8 cellular contexts compared by ENCODE assay signal in genomic region chr2:11784747-11785610, GRCh38. TPM values are rescaled to one million over a fixed set of nuclear protein-coding genes. Genes with fewer than 3 reads are reported as not detected.
DNase-seq lines count a peak whose midpoint lies in the region; ATAC-seq and TF ChIP-seq lines count a peak whose summit lies in the region.

No MANE protein-coding gene starts in this region.

- H3K4me3 ChIP-seq in testis = peak overlapping the region; percentile 31 to 54

- H3K9me3 ChIP-seq in testis = no peaks in the 10 kb centered on the region

- no peak overlapping the region for H3K27ac ChIP-seq in testis

- intact Hi-C loops in testis (cut with DNase I; ENCODE audit: low total_unique reads) = no loop called here

- H3K27me3 Mint-ChIP-seq in natural killer cell treated with Interleukin-12 subunit alpha and Interleukin-12 subunit beta and Interleukin-15 and Interleukin-18, amount 100 ng/mL, for 72 hours = no peaks in the 10 kb centered on the region

- peaks cover 48% of the 10 kb centered on the region for H3K36me3 Mint-ChIP-seq in natural killer cell treated with Interleukin-12 subunit alpha and Interleukin-12 subunit beta and Interleukin-15 and Interleukin-18, amount 100 ng/mL, for 72 hours

- H3K4me1 Mint-ChIP-seq in natural killer cell treated with Interleukin-12 subunit alpha and Interleukin-12 subunit beta and Interleukin-15 and Interleukin-18, amount 100 ng/mL, for 72 hours (ENCODE audit: low read depth in 2 of 2) = peaks cover 4% of the 10 kb centered on the region in 2 donors

- no peaks in the 10 kb centered on the region for H3K9me3 Mint-ChIP-seq in natural killer cell treated with Interleukin-12 subunit alpha and Interleukin-12 subunit beta and Interleukin-15 and Interleukin-18, amount 100 ng/mL, for 72 hours

- 20 to 29% methylated on average over 41 to 47 of the region's 50 CpGs for WGBS in testis, 2 donors

- no peak for TF ChIP-seq POLR2A in testis (IDR thresholded peaks at IDR 0.05)

- ATAC-seq in natural killer cell treated with Interleukin-12 subunit alpha and Interleukin-12 subunit beta and Interleukin-15 and Interleukin-18, amount 100 ng/mL, for 72 hours = peak; percentile 55 to 68
- ATAC-seq in HG02870 (IDR thresholded peaks at IDR 0.05; ENCODE audit: unreplicated experiment) = no peak

- H3K36me3 ChIP-seq in testis (ENCODE audit: low read depth, missing control alignments) = no peaks in the 10 kb centered on the region

- no peak overlapping the region for H3K4me3 Mint-ChIP-seq in natural killer cell treated with Interleukin-12 subunit alpha and Interleukin-12 subunit beta and Interleukin-15 and Interleukin-18, amount 100 ng/mL, for 72 hours

- H3K27ac Mint-ChIP-seq in natural killer cell treated with Interleukin-12 subunit alpha and Interleukin-12 subunit beta and Interleukin-15 and Interleukin-18, amount 100 ng/mL, for 72 hours = no peak overlapping the region

- peak; percentile 77 for TF ChIP-seq CTCF in GM10266 (IDR thresholded peaks at IDR 0.05; ENCODE audit: control insufficient read depth, insufficient read depth, low read depth, missing control alignments)
- peak; percentile 77 to 96 (median 80) for TF ChIP-seq CTCF in testis (IDR thresholded peaks at IDR 0.05)

- no peaks in the 10 kb centered on the region for H3K27me3 ChIP-seq in testis

- peaks cover 7% of the 10 kb centered on the region for H3K4me1 ChIP-seq in testis

- DNase-seq in GM10266 (ENCODE audit: extremely low spot score) (peak; percentile 62), NCI-H69 (lab: John Stamatoyannopoulos, UW) (peak; percentile 3), fibroblast of peridontal ligament (ENCODE audit: extremely low read depth) (peak; percentile 51), testis (peak; percentile 76), SHP77 treated with DMSO at 0.1 percent for 48 hours (lab: John Stamatoyannopoulos, UW) (no peak)
- peak; percentile 17 to 24 for DNase-seq in activated T-helper 1 cell treated with anti-CD3 and anti-CD28 coated beads, Interleukin-2, amount 50 U/mL, for 16 hours (ENCODE audit: low read depth in 1 of 2, low spot score in 1 of 2)
- no peak for DNase-seq in natural killer cell treated with Interleukin-12 subunit alpha and Interleukin-12 subunit beta and Interleukin-15 and Interleukin-18, amount 100 ng/mL, for 72 hours (ENCODE audit: low spot score)

RNA-seq across cellular contexts. Expression of gene LPIN1, which starts 38.5 kb away (rescaled TPM):
- 100 to 1,000 TPM in 1 of 2 donors, 10 to 100 TPM in 1; 63.0 to 112 TPM for total RNA-seq in natural killer cell treated with Interleukin-12 subunit alpha and Interleukin-12 subunit beta and Interleukin-15 and Interleukin-18, amount 100 ng/mL, for 72 hours
- total RNA-seq in testis = 100 to 1,000 TPM in 1 of 2 donors, 10 to 100 TPM in 1; 90.0 to 198 TPM
- polyA plus RNA-seq in testis (ENCODE audit: insufficient read depth, low read depth, low replicate concordance) = 169 TPM

Comparison
In these comparisons a context has a peak if more than half of its experiments do, and no peak if none do; other contexts are left out.
1. DNase-seq: peak in GM10266 (single experiment), NCI-H69 (single experiment), activated T-helper 1 cell treated with anti-CD3 and anti-CD28 coated beads, Interleukin-2, amount 50 U/mL, for 16 hours (2 of 2), fibroblast of peridontal ligament (single experiment) and testis (single experiment); none in natural killer cell treated with Interleukin-12 subunit alpha and Interleukin-12 subunit beta and Interleukin-15 and Interleukin-18, amount 100 ng/mL, for 72 hours (single experiment) and SHP77 treated with DMSO at 0.1 percent for 48 hours (single experiment).